ENCODE assay signal across 1 cellular context in the genomic region with DNA sequence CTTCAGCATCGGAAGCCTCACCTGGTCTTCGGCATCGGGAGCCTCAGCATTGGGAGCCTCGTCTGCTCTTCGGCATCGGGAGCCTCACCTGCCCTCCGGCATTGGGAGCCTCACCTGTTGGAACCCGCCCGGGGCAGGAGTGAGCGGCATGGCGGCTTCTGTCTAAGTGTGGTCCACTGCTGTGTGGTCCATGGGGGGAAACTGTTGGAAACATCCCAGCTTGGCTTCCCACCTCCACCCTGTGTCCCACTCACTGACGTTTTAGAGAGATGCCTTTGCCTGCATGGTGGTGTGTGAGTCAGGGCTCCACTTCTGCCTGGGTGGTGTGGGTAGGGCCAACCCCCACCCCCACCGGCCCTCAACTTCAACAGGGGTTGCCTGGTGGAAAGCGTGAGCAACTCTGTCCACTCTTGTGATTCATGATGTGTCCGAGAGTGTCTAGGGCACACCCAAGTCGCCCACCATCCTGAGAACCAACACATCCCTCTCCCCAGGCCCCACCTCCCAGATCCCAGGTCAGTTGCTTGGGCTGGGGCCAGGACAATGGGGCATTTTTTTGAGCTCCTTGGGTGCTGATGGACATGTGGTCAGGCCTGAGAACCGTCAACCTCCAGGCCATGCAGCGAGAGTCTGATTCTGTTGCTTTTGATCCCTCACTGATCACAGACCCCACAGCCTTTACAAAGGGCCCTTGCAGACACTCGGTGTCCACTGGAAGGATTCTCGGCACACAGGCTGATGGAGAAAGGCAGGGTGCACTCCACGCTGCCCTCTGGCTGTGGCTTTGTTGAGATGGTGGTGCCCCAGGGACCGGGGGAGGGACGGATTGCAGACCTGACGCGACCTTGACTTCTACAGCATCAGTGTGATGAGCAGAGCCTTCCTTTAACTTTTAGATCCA.
TF ChIP-seq lines count a peak whose summit lies in the region.

No MANE protein-coding gene starts in this region.

TF ChIP-seq in GM23338, 12 proteins besides CTCF, POLR2A, EP300 and RAD21 (continued from another document):
- TF ChIP-seq, protein P1, sequence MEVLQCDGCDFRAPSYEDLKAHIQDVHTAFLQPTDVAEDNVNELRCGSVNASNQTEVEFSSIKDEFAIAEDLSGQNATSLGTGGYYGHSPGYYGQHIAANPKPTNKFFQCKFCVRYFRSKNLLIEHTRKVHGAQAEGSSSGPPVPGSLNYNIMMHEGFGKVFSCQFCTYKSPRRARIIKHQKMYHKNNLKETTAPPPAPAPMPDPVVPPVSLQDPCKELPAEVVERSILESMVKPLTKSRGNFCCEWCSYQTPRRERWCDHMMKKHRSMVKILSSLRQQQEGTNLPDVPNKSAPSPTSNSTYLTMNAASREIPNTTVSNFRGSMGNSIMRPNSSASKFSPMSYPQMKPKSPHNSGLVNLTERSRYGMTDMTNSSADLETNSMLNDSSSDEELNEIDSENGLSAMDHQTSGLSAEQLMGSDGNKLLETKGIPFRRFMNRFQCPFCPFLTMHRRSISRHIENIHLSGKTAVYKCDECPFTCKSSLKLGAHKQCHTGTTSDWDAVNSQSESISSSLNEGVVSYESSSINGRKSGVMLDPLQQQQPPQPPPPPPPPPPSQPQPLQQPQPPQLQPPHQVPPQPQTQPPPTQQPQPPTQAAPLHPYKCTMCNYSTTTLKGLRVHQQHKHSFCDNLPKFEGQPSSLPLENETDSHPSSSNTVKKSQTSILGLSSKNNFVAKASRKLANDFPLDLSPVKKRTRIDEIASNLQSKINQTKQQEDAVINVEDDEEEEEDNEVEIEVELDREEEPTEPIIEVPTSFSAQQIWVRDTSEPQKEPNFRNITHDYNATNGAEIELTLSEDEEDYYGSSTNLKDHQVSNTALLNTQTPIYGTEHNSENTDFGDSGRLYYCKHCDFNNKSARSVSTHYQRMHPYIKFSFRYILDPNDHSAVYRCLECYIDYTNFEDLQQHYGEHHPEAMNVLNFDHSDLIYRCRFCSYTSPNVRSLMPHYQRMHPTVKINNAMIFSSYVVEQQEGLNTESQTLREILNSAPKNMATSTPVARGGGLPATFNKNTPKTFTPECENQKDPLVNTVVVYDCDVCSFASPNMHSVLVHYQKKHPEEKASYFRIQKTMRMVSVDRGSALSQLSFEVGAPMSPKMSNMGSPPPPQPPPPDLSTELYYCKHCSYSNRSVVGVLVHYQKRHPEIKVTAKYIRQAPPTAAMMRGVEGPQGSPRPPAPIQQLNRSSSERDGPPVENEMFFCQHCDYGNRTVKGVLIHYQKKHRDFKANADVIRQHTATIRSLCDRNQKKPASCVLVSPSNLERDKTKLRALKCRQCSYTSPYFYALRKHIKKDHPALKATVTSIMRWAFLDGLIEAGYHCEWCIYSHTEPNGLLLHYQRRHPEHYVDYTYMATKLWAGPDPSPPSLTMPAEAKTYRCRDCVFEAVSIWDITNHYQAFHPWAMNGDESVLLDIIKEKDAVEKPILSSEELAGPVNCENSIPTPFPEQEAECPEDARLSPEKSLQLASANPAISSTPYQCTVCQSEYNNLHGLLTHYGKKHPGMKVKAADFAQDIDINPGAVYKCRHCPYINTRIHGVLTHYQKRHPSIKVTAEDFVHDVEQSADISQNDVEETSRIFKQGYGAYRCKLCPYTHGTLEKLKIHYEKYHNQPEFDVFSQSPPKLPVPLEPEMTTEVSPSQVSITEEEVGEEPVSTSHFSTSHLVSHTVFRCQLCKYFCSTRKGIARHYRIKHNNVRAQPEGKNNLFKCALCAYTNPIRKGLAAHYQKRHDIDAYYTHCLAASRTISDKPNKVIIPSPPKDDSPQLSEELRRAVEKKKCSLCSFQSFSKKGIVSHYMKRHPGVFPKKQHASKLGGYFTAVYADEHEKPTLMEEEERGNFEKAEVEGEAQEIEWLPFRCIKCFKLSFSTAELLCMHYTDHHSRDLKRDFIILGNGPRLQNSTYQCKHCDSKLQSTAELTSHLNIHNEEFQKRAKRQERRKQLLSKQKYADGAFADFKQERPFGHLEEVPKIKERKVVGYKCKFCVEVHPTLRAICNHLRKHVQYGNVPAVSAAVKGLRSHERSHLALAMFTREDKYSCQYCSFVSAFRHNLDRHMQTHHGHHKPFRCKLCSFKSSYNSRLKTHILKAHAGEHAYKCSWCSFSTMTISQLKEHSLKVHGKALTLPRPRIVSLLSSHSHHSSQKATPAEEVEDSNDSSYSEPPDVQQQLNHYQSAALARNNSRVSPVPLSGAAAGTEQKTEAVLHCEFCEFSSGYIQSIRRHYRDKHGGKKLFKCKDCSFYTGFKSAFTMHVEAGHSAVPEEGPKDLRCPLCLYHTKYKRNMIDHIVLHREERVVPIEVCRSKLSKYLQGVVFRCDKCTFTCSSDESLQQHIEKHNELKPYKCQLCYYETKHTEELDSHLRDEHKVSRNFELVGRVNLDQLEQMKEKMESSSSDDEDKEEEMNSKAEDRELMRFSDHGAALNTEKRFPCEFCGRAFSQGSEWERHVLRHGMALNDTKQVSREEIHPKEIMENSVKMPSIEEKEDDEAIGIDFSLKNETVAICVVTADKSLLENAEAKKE (CRISPR knock-in tag; IDR thresholded peaks at IDR 0.05), result no peak
- TF ChIP-seq, protein P2, sequence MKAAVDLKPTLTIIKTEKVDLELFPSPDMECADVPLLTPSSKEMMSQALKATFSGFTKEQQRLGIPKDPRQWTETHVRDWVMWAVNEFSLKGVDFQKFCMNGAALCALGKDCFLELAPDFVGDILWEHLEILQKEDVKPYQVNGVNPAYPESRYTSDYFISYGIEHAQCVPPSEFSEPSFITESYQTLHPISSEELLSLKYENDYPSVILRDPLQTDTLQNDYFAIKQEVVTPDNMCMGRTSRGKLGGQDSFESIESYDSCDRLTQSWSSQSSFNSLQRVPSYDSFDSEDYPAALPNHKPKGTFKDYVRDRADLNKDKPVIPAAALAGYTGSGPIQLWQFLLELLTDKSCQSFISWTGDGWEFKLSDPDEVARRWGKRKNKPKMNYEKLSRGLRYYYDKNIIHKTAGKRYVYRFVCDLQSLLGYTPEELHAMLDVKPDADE (IDR thresholded peaks at IDR 0.05), result no peak
- TF ChIP-seq POLR2AphosphoS5 (IDR thresholded peaks at IDR 0.05; ENCODE audit: low read depth) (no peak), EZH2phosphoT487 (IDR thresholded peaks at IDR 0.05; ENCODE audit: unreplicated experiment) (no peak)
